Comparison of ENCODE assay signal across 8 cellular contexts in genomic region chr1:65068202-65069011, GRCh38.
DNase-seq lines count a peak whose midpoint lies in the region; ATAC-seq lines count a peak whose summit lies in the region.

No MANE protein-coding gene starts in this region.

- no peaks in the 10 kb centered on the region for H3K9me3 ChIP-seq in effector memory CD4-positive, alpha-beta T cell (ENCODE audit: control insufficient read depth, low read length)
- no peaks in the 10 kb centered on the region for H3K9me3 ChIP-seq in muscle layer of duodenum (ENCODE audit: control insufficient read depth in 1 of 2, low read length in 2 of 2)

- no peaks in the 10 kb centered on the region for H3K36me3 Mint-ChIP-seq in T-cell

- H3K27ac Mint-ChIP-seq in T-cell = peak overlapping the region; percentile 98 to 99

- H3K27ac ChIP-seq in effector memory CD4-positive, alpha-beta T cell (ENCODE audit: insufficient read depth, low read length, poor library complexity, severe bottlenecking) = peak overlapping the region; percentile 97
- peak overlapping the region; percentile 100 for H3K27ac ChIP-seq in muscle layer of duodenum (ENCODE audit: low read length)

- no peaks in the 10 kb centered on the region for H3K27me3 Mint-ChIP-seq in T-cell

- POLR2A ChIA-PET in T-cell (lab: Charles Lee) = no interaction called here

- H3K4me1 ChIP-seq in effector memory CD4-positive, alpha-beta T cell (ENCODE audit: control insufficient read depth, insufficient read depth, low read length, poor library complexity, severe bottlenecking) = peaks cover 21% of the 10 kb centered on the region
- H3K4me1 ChIP-seq in muscle layer of duodenum (ENCODE audit: control insufficient read depth in 1 of 2, insufficient read depth in 2 of 2, low read length in 2 of 2) = peaks cover 0 to 17% of the 10 kb centered on the region in 2 donors

- H3K4me3 ChIP-seq in effector memory CD4-positive, alpha-beta T cell (ENCODE audit: insufficient read depth, low read depth, low read length, poor library complexity, severe bottlenecking) = peak overlapping the region; percentile 95
- peak overlapping the region; percentile 80 to 99 for H3K4me3 ChIP-seq in muscle layer of duodenum (ENCODE audit: low read depth in 1 of 2, low read length in 2 of 2)

- CTCF ChIA-PET in T-cell (lab: Charles Lee) = no interaction called here

- H3K27me3 ChIP-seq in effector memory CD4-positive, alpha-beta T cell (replicated peaks; ENCODE audit: control insufficient read depth, insufficient read depth, low read length, poor library complexity, severe bottlenecking) = no peaks in the 10 kb centered on the region
- H3K27me3 ChIP-seq in muscle layer of duodenum (ENCODE audit: low read depth, low read length) = no peaks in the 10 kb centered on the region

- ATAC-seq in HG03342 (IDR thresholded peaks at IDR 0.05; ENCODE audit: unreplicated experiment) (peak; percentile 13), T-cell (replicated peaks in 1 of 4) (no peak)

- peak overlapping the region; percentile 92 to 95 (median 93) for H3K4me3 Mint-ChIP-seq in T-cell

- peak; percentile 33 for DNase-seq in activated CD4-positive, alpha-beta T cell treated with anti-CD3 and anti-CD28 coated beads for 48 hours
- no peak for DNase-seq in activated CD4-positive, alpha-beta T cell treated with anti-CD3 and anti-CD28 coated beads for 4 hours
- peak in 6 of 34 experiments; percentile 8 to 28 (median 17) for DNase-seq in T-cell
- DNase-seq in effector memory CD4-positive, alpha-beta T cell = no peak
- DNase-seq in HK-2 (ENCODE audit: unreplicated experiment) = no peak
- DNase-seq in GM19240 (ENCODE audit: insufficient read length, low spot score) = no peak

- H3K4me1 Mint-ChIP-seq in T-cell = peaks cover 49 to 56% (median 52%) of the 10 kb centered on the region in 3 donors

- H3K9me3 Mint-ChIP-seq in T-cell = no peaks in the 10 kb centered on the region

- no peaks in the 10 kb centered on the region for H3K36me3 ChIP-seq in effector memory CD4-positive, alpha-beta T cell (ENCODE audit: control insufficient read depth, insufficient read depth, low read length)
- peaks cover 0 to 7% of the 10 kb centered on the region in 2 donors for H3K36me3 ChIP-seq in muscle layer of duodenum (ENCODE audit: control insufficient read depth in 1 of 2, insufficient read depth in 2 of 2, low read length in 2 of 2)
